ENCODE assay signal across 9 cellular contexts in the genomic region with DNA sequence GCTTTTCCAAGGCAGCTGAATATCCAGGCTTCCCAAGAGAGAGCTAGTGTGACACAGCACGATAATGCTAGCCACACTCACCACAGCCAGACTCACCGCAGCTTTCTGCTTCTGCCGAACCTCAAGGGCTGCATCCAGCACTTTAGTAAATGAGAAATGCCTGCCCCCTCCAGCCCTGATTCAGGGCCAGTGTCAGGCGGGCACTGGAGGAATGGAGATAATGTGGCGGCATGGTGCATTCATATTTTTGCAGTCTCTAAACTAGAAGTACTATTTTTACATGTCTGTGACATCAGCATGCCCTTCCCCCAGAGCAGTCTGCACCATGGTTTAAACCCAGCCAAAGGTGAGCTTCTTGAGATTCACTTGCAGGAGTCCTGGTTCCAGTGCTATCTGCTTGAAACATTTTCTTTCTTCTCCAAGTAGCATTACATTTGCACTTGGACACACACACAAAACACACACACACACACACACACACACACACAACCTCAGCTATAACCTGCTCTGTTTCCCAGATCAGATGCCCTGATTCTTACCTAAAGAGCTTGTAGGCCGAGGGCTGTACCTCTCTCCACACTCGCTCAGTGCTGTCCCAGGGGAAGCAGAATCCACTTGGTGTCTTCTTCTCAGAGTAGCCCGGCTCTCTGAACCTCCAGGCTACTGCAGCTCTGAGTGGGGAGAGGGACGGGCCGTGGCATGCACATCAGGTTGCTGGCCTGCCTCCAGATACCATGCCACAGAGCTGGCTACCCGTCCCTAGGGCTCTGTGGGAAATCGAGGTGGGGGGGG. TPM values are rescaled to one million over a fixed set of nuclear protein-coding genes. Genes with fewer than 3 reads are reported as not detected.
DNase-seq lines count a peak whose midpoint lies in the region; ATAC-seq, FAIRE-seq and TF ChIP-seq lines count a peak whose summit lies in the region.
"Had no signal": no experiment of that assay in that cellular context is flagged by ENCODE, and none has a peak within 500 bp of the region (broad histone marks: within the 10 kb centered on the region; RNA-seq: fewer than 3 reads in every experiment).

A gene (minus strand): TSS at position 673 of the 792 bp plus-strand sequence. CDS start 71,963 bp downstream, outside the sequence.

- TF ChIP-seq CTCF in HepG2 (CRISPR knock-in tag; IDR thresholded peaks at IDR 0.05) (no peak), suprapubic skin (IDR thresholded peaks at IDR 0.05) (no peak)

- no peak within 1 kb of the TSS for H3K27ac Mint-ChIP-seq in activated T-cell treated with anti-CD3 and anti-CD28 coated beads, Interleukin-2, amount 50 U/mL, for 72 hours

- H3K27me3 ChIP-seq in HepG2 (ENCODE audit: control insufficient read depth in 1 of 2, insufficient read depth in 2 of 2, low read length in 2 of 2), result peaks cover 0 to 4% of the 10 kb centered on the region in 2 experiments; a peak in 3 of 5 replicates
- no peaks in the 10 kb centered on the region for H3K27me3 ChIP-seq in suprapubic skin
- H3K27me3 ChIP-seq in H7 (ENCODE audit: control insufficient read depth, insufficient read depth, low read length), result no peaks in the 10 kb centered on the region

- WGBS in HepG2 (ENCODE audit: low lambda C conversion rate), result 25% methylated on average over 10 of the region's 12 CpGs
- WGBS in suprapubic skin, result 38% methylated on average over 12 of the region's 12 CpGs

- no peaks in the 10 kb centered on the region for H3K4me1 Mint-ChIP-seq in activated T-cell treated with anti-CD3 and anti-CD28 coated beads, Interleukin-2, amount 50 U/mL, for 72 hours (ENCODE audit: low read depth)

- H3K4me3 ChIP-seq in HepG2 (replicated peaks in 1 of 3; ENCODE audit: insufficient read depth in 1 of 3, low read depth in 2 of 3, low read length in 3 of 3) (peak within 1 kb of the TSS in 1 of 3 experiments; percentile 47; a peak in 1 of 6 replicates), suprapubic skin (peak within 1 kb of the TSS; percentile 6), H7 (ENCODE audit: insufficient read depth, low read depth, low read length) (no peak within 1 kb of the TSS)

- in situ Hi-C loops in HepG2 (cut with HindIII; ENCODE audit: extremely low pct_ligation_motif_present, low pct_unique_long_range_greater_than_20kb), result no loop called here

- no peak for TF ChIP-seq POLR2A in HepG2 (IDR thresholded peaks at IDR 0.05; ENCODE audit: insufficient read depth in 1 of 2, low read depth in 2 of 2, low read length in 2 of 2)
- TF ChIP-seq POLR2A in suprapubic skin (IDR thresholded peaks at IDR 0.05), result no peak

- intact Hi-C loops in HepG2 (cut with micrococcal nuclease; ENCODE audit: unreplicated experiment), result no loop called here

- peak within 1 kb of the TSS; percentile 61 for H3K4me2 ChIP-seq in HepG2 (ENCODE audit: low read depth, low read length)

- peak within 1 kb of the TSS; percentile 13 for H3K9ac ChIP-seq in HepG2 (ENCODE audit: insufficient read depth, low read depth, low read length)

- H3K36me3 ChIP-seq in HepG2 (replicated peaks in 1 of 2; ENCODE audit: control insufficient read depth in 1 of 2, insufficient read depth in 2 of 2, low read length in 2 of 2) (no peaks in the 10 kb centered on the region), suprapubic skin (no peaks in the 10 kb centered on the region), H7 (replicated peaks; ENCODE audit: control insufficient read depth, insufficient read depth, low read length) (no peaks in the 10 kb centered on the region; the same call in 1 of the 2 replicates)

- POLR2A ChIA-PET in HepG2 (lab: Yijun Ruan, JAX), result interaction anchor here (1.2 kb wide), 1 partner anchor 9 kb away, joined by 3 read pairs; no protein-coding TSS in a partner anchor

- TF ChIP-seq EP300 in HepG2 (IDR thresholded peaks at IDR 0.05; ENCODE audit: low read depth in 2 of 2, low read length in 2 of 2), result no peak
- TF ChIP-seq EP300 in HepG2 (CRISPR knock-in tag; IDR thresholded peaks at IDR 0.05; ENCODE audit: borderline replicate concordance), result no peak
- TF ChIP-seq EP300 in suprapubic skin (IDR thresholded peaks at IDR 0.05), result no peak

- FAIRE-seq in HepG2 (lab: Jason Lieb, UNC), result no peak

- peak; percentile 72 for ATAC-seq in HepG2
- no peak for ATAC-seq in activated T-cell treated with anti-CD3 and anti-CD28 coated beads, Interleukin-2, amount 50 U/mL, for 72 hours (replicated peaks in 1 of 2)
- ATAC-seq in HG03108 (IDR thresholded peaks at IDR 0.05; ENCODE audit: unreplicated experiment), result no peak
- no peak for ATAC-seq in GM19467 (IDR thresholded peaks at IDR 0.05; ENCODE audit: unreplicated experiment)

- DNase-seq in NCI-H187 (lab: John Stamatoyannopoulos, UW) (peak; percentile 78 to 79), cerebellum (ENCODE audit: low spot score) (peak; percentile 62), HepG2 (ENCODE audit: low spot score) (no peak), suprapubic skin (ENCODE audit: low spot score in 2 of 2) (no peak), H7 (no peak)
- no peak for DNase-seq in activated T-cell treated with anti-CD3 and anti-CD28 coated beads, Interleukin-2, amount 50 U/mL, for 72 hours
- DNase-seq: stimulated activated CD4-positive, alpha-beta T cell treated with anti-CD3 and anti-CD28 coated beads, Interleukin-2, amount 100 ng/mL, for 24 hours had no signal

- no peaks in the 10 kb centered on the region for H4K20me1 ChIP-seq in HepG2 (ENCODE audit: insufficient read depth, low read length)

- no peaks in the 10 kb centered on the region for H3K79me2 ChIP-seq in HepG2 (ENCODE audit: insufficient read depth, low read length)

- no peaks in the 10 kb centered on the region for H3K36me3 Mint-ChIP-seq in activated T-cell treated with anti-CD3 and anti-CD28 coated beads, Interleukin-2, amount 50 U/mL, for 72 hours (ENCODE audit: insufficient read depth in 2 of 2)

- H3K9me3 Mint-ChIP-seq in activated T-cell treated with anti-CD3 and anti-CD28 coated beads, Interleukin-2, amount 50 U/mL, for 72 hours, result no peaks in the 10 kb centered on the region

- no TSS peak for BruUV-seq in HepG2 (replicated peaks; lab: Mats Ljungman, UMichigan)

- no peak within 1 kb of the TSS for H3K27ac ChIP-seq in HepG2 (ENCODE audit: extremely low read length, insufficient read depth, low read length)
- H3K27ac ChIP-seq in suprapubic skin, result peak within 1 kb of the TSS; percentile 47

- CTCF ChIA-PET in HepG2 (lab: Yijun Ruan, JAX; ENCODE audit: low intra/inter-chr PET ratio, low total read pairs), result no interaction called here

- H3K4me1 ChIP-seq in HepG2 (ENCODE audit: insufficient read depth, low read length) (peaks cover 49% of the 10 kb centered on the region), suprapubic skin (peaks cover 34% of the 10 kb centered on the region)

- TF ChIP-seq RAD21 in HepG2 (CRISPR knock-in tag; IDR thresholded peaks at IDR 0.05), result no peak

- H3K4me3 Mint-ChIP-seq in activated T-cell treated with anti-CD3 and anti-CD28 coated beads, Interleukin-2, amount 50 U/mL, for 72 hours, result no peak within 1 kb of the TSS

- peaks cover 21% of the 10 kb centered on the region for H3K27me3 Mint-ChIP-seq in activated T-cell treated with anti-CD3 and anti-CD28 coated beads, Interleukin-2, amount 50 U/mL, for 72 hours (ENCODE audit: low read depth)

- no peaks in the 10 kb centered on the region for H3K9me3 ChIP-seq in HepG2 (ENCODE audit: low read length)
- no peaks in the 10 kb centered on the region for H3K9me3 ChIP-seq in suprapubic skin

- H2AFZ ChIP-seq in HepG2 (ENCODE audit: low read length), result no peak within 1 kb of the TSS

TF ChIP-seq in HepG2, 621 proteins besides CTCF, POLR2A, EP300 and RAD21:
- TF ChIP-seq JUNB (CRISPR knock-in tag; IDR thresholded peaks at IDR 0.05; ENCODE audit: borderline replicate concordance) (0 out of 2 replicates have a peak, but pooled peaks have one; percentile 45), ZNF207 (IDR thresholded peaks at IDR 0.05; ENCODE audit: borderline replicate concordance) (no peak), KLF12 (CRISPR knock-in tag; IDR thresholded peaks at IDR 0.05; ENCODE audit: borderline replicate concordance) (no peak), TBX2 (CRISPR knock-in tag; IDR thresholded peaks at IDR 0.05; ENCODE audit: borderline replicate concordance) (0 out of 2 replicates have a peak, but pooled peaks have one; percentile 2), ZNF773 (CRISPR knock-in tag; IDR thresholded peaks at IDR 0.05; ENCODE audit: borderline replicate concordance) (no peak), ZMYM3 (CRISPR knock-in tag; IDR thresholded peaks at IDR 0.05) (no peak), RAD51 (IDR thresholded peaks at IDR 0.05; ENCODE audit: borderline replicate concordance) (no peak)

RNA-seq across cellular contexts. Expression of the gene that starts here (rescaled TPM):
- total RNA-seq in cerebellum (6.8 TPM), HepG2 (2016; rRNA removed; fragmentation: Illumina TruSeq; extraction: Trizol) (not detected in 2 replicates), suprapubic skin (1 to 10 TPM in 3 of 4 donors, under 1 TPM in 1; 0.48 to 2.5 (median 1.9) TPM)
- 0.18 TPM in 1 of 2 replicates, not detected in the other for total RNA-seq in HepG2 (2016; cell fraction: cytosol; rRNA removed; fragmentation: Illumina TruSeq; extraction: Trizol; ENCODE audit: low read depth)
- not detected in 2 replicates for total RNA-seq in HepG2 (2016; cell fraction: insoluble cytoplasmic fraction; rRNA removed; fragmentation: Illumina TruSeq; extraction: Trizol)
- total RNA-seq in HepG2 (2016; cell fraction: membrane; rRNA removed; fragmentation: Illumina TruSeq; extraction: Trizol), result 0.07 and 0.12 TPM in 2 replicates
- not detected in 2 replicates for total RNA-seq in HepG2 (2016; cell fraction: nucleus; rRNA removed; fragmentation: Illumina TruSeq; extraction: Trizol)
- not detected in 2 replicates for polyA plus RNA-seq in HepG2 (2011; rRNA removed)
- not detected in 2 replicates for polyA plus RNA-seq in HepG2 (2011; cell fraction: cytosol; rRNA removed)
- not detected in 2 replicates for polyA plus RNA-seq in HepG2 (2011; cell fraction: nucleus; rRNA removed)
- not detected in 2 replicates for polyA plus RNA-seq in HepG2 (2012)
- not detected in 2 replicates for polyA plus RNA-seq in HepG2 (2016; cell fraction: cytosol; fragmentation: Illumina TruSeq; extraction: Trizol; ENCODE audit: low read depth)
- polyA plus RNA-seq in HepG2 (2016; cell fraction: insoluble cytoplasmic fraction; fragmentation: Illumina TruSeq; extraction: Trizol; ENCODE audit: low read depth), result not detected in 2 replicates
- not detected in 2 replicates for polyA plus RNA-seq in HepG2 (2016; cell fraction: membrane; fragmentation: Illumina TruSeq; extraction: Trizol; ENCODE audit: low read depth)
- not detected in 2 replicates for polyA plus RNA-seq in HepG2 (2016; cell fraction: nucleus; fragmentation: Illumina TruSeq; extraction: Trizol; ENCODE audit: insufficient read depth, low read depth)
- not detected in 2 replicates for polyA minus RNA-seq in HepG2 (2011; rRNA and poly(A)+ RNA removed; ENCODE audit: low replicate concordance)
- not detected in 2 replicates for polyA minus RNA-seq in HepG2 (2011; cell fraction: cytosol; rRNA and poly(A)+ RNA removed)
- polyA minus RNA-seq in HepG2 (2011; cell fraction: nucleus; rRNA and poly(A)+ RNA removed), result not detected in 2 replicates
- total RNA-seq in activated T-cell treated with anti-CD3 and anti-CD28 coated beads, Interleukin-2, amount 50 U/mL, for 72 hours, result not detected
- total RNA-seq in H7 (2014; rRNA removed; shearing (Covaris generic)), result 0.24 and 2.9 TPM in 2 replicates

Comparison
In these comparisons a context has a peak if more than half of its experiments do, and no peak if none do; other contexts are left out.
1. Peak in ATAC-seq, H3K9ac ChIP-seq and H3K4me2 ChIP-seq in HepG2; RNA of the gene not detected or under 1 TPM.
2. DNase-seq: peak in NCI-H187 (2 of 2) and cerebellum (single experiment); none in HepG2 (single experiment), suprapubic skin (0 of 2), activated T-cell treated with anti-CD3 and anti-CD28 coated beads, Interleukin-2, amount 50 U/mL, for 72 hours (0 of 2) and H7 (single experiment).